Comparison of ENCODE assay signal across 10 cellular contexts in genomic region chr6:170296746-170297576, GRCh38. TPM values are rescaled to one million over a fixed set of nuclear protein-coding genes. Genes with fewer than 3 reads are reported as not detected.
DNase-seq lines count a peak whose midpoint lies in the region; ATAC-seq and TF ChIP-seq lines count a peak whose summit lies in the region.
"Had no signal": no experiment of that assay in that cellular context is flagged by ENCODE, and none has a peak within 500 bp of the region (broad histone marks: within the 10 kb centered on the region; RNA-seq: fewer than 3 reads in every experiment).

No MANE protein-coding gene starts in this region.

- H3K27ac ChIP-seq in left ventricle myocardium inferior (replicated peaks) = no peak overlapping the region
- H3K27ac ChIP-seq in ascending aorta = no peak overlapping the region
- no peak overlapping the region for H3K27ac ChIP-seq in urinary bladder (ENCODE audit: low read depth)
- H3K27ac ChIP-seq: left lung had no signal

- 12% methylated on average over 67 of the region's 67 CpGs for WGBS in urinary bladder

- H3K27me3 Mint-ChIP-seq in mesothelial cell of epicardium (ENCODE audit: low read depth) = peaks cover 92% of the 10 kb centered on the region

- peaks cover 15% of the 10 kb centered on the region for H3K9me3 Mint-ChIP-seq in mesothelial cell of epicardium

- H3K27ac Mint-ChIP-seq in mesothelial cell of epicardium = no peak overlapping the region

- H3K9me3 ChIP-seq in left ventricle myocardium inferior (replicated peaks) (no peaks in the 10 kb centered on the region), ascending aorta (no peaks in the 10 kb centered on the region)
- H3K9me3 ChIP-seq: left lung had no signal

- TF ChIP-seq CTCF in left ventricle myocardium inferior (IDR thresholded peaks at IDR 0.05; ENCODE audit: borderline replicate concordance) = no peak
- no peak for TF ChIP-seq CTCF in ascending aorta (IDR thresholded peaks at IDR 0.05)
- no peak for TF ChIP-seq CTCF in mesothelial cell of epicardium (IDR thresholded peaks at IDR 0.05; ENCODE audit: unreplicated experiment)

- H3K36me3 ChIP-seq in left ventricle myocardium inferior (no peaks in the 10 kb centered on the region), ascending aorta (no peaks in the 10 kb centered on the region), urinary bladder (ENCODE audit: insufficient read depth) (no peaks in the 10 kb centered on the region)
- H3K36me3 ChIP-seq: left lung had no signal

- H3K4me1 Mint-ChIP-seq in mesothelial cell of epicardium = peaks cover 10% of the 10 kb centered on the region

- no peak for DNase-seq in left ventricle myocardium inferior
- no peak for DNase-seq in cardiac septum (ENCODE audit: low spot score)
- peak in 1 of 2 donors; percentile 57 for DNase-seq in ascending aorta (ENCODE audit: low spot score in 2 of 2)
- peak; percentile 87 for DNase-seq in mesenteric fat pad (ENCODE audit: low spot score)
- DNase-seq in KBM-7 = no peak
- DNase-seq in mesothelial cell of epicardium (ENCODE audit: low spot score in 2 of 2, unreplicated experiment in 2 of 2) = no peak
- DNase-seq: activated naive CD4-positive, alpha-beta T cell treated with Interleukin-2 at 50 U/mL for 16 hours; left lung had no signal

- no peak overlapping the region for H3K4me3 Mint-ChIP-seq in mesothelial cell of epicardium

- H3K4me3 ChIP-seq in left ventricle myocardium inferior = peak overlapping the region; percentile 73
- H3K4me3 ChIP-seq in ascending aorta = peak overlapping the region; percentile 61 to 70
- H3K4me3 ChIP-seq in urinary bladder (ENCODE audit: low read depth, low read length) = peak overlapping the region; percentile 49

- ATAC-seq in HG03097 (IDR thresholded peaks at IDR 0.05; ENCODE audit: low FRiP score, unreplicated experiment) = no peak
- ATAC-seq: left lung had no signal

- in situ Hi-C loops in KBM-7 (cut with MboI; ENCODE audit: low pct_unique_long_range_greater_than_20kb, low sequenced_read_pairs) = loop anchor here (10.0 kb wide), 1 partner anchor 132 kb away; no protein-coding TSS in a partner anchor

- intact Hi-C loops in left ventricle myocardium inferior (cut with micrococcal nuclease) = no loop called here
- intact Hi-C loops in cardiac septum (cut with DNase I) = no loop called here
- intact Hi-C loops in ascending aorta (cut with DNase I) = no loop called here

- H3K27me3 ChIP-seq in left ventricle myocardium inferior (ENCODE audit: low read depth) (peaks cover 53% of the 10 kb centered on the region), ascending aorta (peaks cover 34% of the 10 kb centered on the region)

- H3K36me3 Mint-ChIP-seq in mesothelial cell of epicardium = peaks cover 9% of the 10 kb centered on the region

- peaks cover 41% of the 10 kb centered on the region for H3K4me1 ChIP-seq in left ventricle myocardium inferior
- H3K4me1 ChIP-seq in ascending aorta = peaks cover 13 to 34% of the 10 kb centered on the region in 2 donors
- H3K4me1 ChIP-seq in urinary bladder (ENCODE audit: insufficient read depth) = peaks cover 6% of the 10 kb centered on the region

RNA-seq across cellular contexts. Expression of gene DLL1, which starts 6.1 kb away (rescaled TPM):
- 11.7 TPM for total RNA-seq in left ventricle myocardium inferior
- total RNA-seq in cardiac septum = 6.4 TPM
- total RNA-seq in ascending aorta = 16.5 TPM
- 23.8 TPM for total RNA-seq in mesenteric fat pad
- total RNA-seq in urinary bladder = 5.9 TPM
- 22.1 TPM for polyA plus RNA-seq in urinary bladder
- 2.6 to 4.8 TPM (median 3.6 TPM) in 3 replicates for total RNA-seq in mesothelial cell of epicardium

RNA-seq across cellular contexts. Expression of gene FAM120B, which starts 9.6 kb away (rescaled TPM):
- 20.1 TPM for total RNA-seq in left ventricle myocardium inferior
- total RNA-seq in cardiac septum = 27.4 TPM
- total RNA-seq in ascending aorta = 9.9 TPM
- total RNA-seq in mesenteric fat pad = 27.8 TPM
- total RNA-seq in urinary bladder = 30.3 TPM
- polyA plus RNA-seq in urinary bladder = 17.5 TPM
- 43.3 to 44.6 TPM (median 44.1 TPM) in 3 replicates for total RNA-seq in mesothelial cell of epicardium
